In genomic region chr9:14441976-14442651, GRCh38 we compare ENCODE assay signal across 11 cellular contexts.
A peak's percentile ranks its signal among the peaks of the same experiment; 100 is the strongest.
DNase-seq lines count a peak whose midpoint lies in the region; ATAC-seq and TF ChIP-seq lines count a peak whose summit lies in the region.
"Had no signal": no experiment of that assay in that cellular context is flagged by ENCODE, and none has a peak within 500 bp of the region (broad histone marks: within the 10 kb centered on the region; RNA-seq: fewer than 3 reads in every experiment).

No MANE protein-coding gene starts in this region.

- H3K4me2 ChIP-seq in GM23338, result no peak overlapping the region

- DNase-seq in AML-193 (lab: John Stamatoyannopoulos, UW) (peak; percentile 8 to 9), GM23338 (ENCODE audit: low spot score) (peak; percentile 87), Panc1 (ENCODE audit: low read depth, low spot score) (no peak), foreskin keratinocyte (no peak), SW480 (ENCODE audit: low spot score) (no peak), T1000 (lab: John Stamatoyannopoulos, UW) (no peak), CD14-positive monocyte (ENCODE audit: low spot score) (no peak)
- DNase-seq in activated naive CD4-positive, alpha-beta T cell treated with anti-CD3 and anti-CD28 coated beads, Interleukin-2, amount 10 ng/mL, durations not matched to agents 7 days and 5 days, result no peak
- DNase-seq: activated CD4-positive, CD25-positive, alpha-beta regulatory T cell treated with anti-CD3 and anti-CD28 coated beads, Interleukin-2, amount 50 U/mL, for 72 hours; GDM1; NCI-H1048 had no signal

- H3K27ac Mint-ChIP-seq in GM23338, result no peak overlapping the region
- no peak overlapping the region for H3K27ac Mint-ChIP-seq in activated naive CD4-positive, alpha-beta T cell treated with anti-CD3 and anti-CD28 coated beads, Interleukin-2, amount 10 ng/mL, durations not matched to agents 7 days and 5 days
- H3K27ac Mint-ChIP-seq in CD14-positive monocyte, result no peak overlapping the region

- H3K4me1 Mint-ChIP-seq in GM23338, result peaks cover 7% of the 10 kb centered on the region
- no peaks in the 10 kb centered on the region for H3K4me1 Mint-ChIP-seq in activated naive CD4-positive, alpha-beta T cell treated with anti-CD3 and anti-CD28 coated beads, Interleukin-2, amount 10 ng/mL, durations not matched to agents 7 days and 5 days
- no peaks in the 10 kb centered on the region for H3K4me1 Mint-ChIP-seq in CD14-positive monocyte

- no peaks in the 10 kb centered on the region for H4K20me1 ChIP-seq in GM23338 (replicated peaks; ENCODE audit: insufficient read depth)

- H3K36me3 Mint-ChIP-seq in GM23338 (ENCODE audit: low read depth) (no peaks in the 10 kb centered on the region), CD14-positive monocyte (no peaks in the 10 kb centered on the region)
- H3K36me3 Mint-ChIP-seq in activated naive CD4-positive, alpha-beta T cell treated with anti-CD3 and anti-CD28 coated beads, Interleukin-2, amount 10 ng/mL, durations not matched to agents 7 days and 5 days, result no peaks in the 10 kb centered on the region

- POLR2A ChIA-PET in Panc1 (lab: Charles Lee), result no interaction called here

- intact Hi-C loops in Panc1 (cut with micrococcal nuclease; ENCODE audit: unreplicated experiment), result no loop called here
- intact Hi-C loops in CD14-positive monocyte (cut with micrococcal nuclease), result no loop called here

- H3K27me3 ChIP-seq in GM23338 (ENCODE audit: insufficient read depth), result no peaks in the 10 kb centered on the region
- H3K27me3 ChIP-seq in Panc1 (ENCODE audit: control insufficient read depth, insufficient read depth, low read length), result no peaks in the 10 kb centered on the region
- H3K27me3 ChIP-seq in foreskin keratinocyte, result peaks cover 15% of the 10 kb centered on the region

- H3K4me3 Mint-ChIP-seq in GM23338 (no peak overlapping the region), CD14-positive monocyte (no peak overlapping the region)
- no peak overlapping the region for H3K4me3 Mint-ChIP-seq in activated naive CD4-positive, alpha-beta T cell treated with anti-CD3 and anti-CD28 coated beads, Interleukin-2, amount 10 ng/mL, durations not matched to agents 7 days and 5 days

- no peaks in the 10 kb centered on the region for H3K9me2 ChIP-seq in GM23338 (ENCODE audit: insufficient read depth)

- no peaks in the 10 kb centered on the region for H3K4me1 ChIP-seq in GM23338 (ENCODE audit: insufficient read depth)
- no peaks in the 10 kb centered on the region for H3K4me1 ChIP-seq in Panc1 (ENCODE audit: control insufficient read depth, insufficient read depth, low read length)
- no peaks in the 10 kb centered on the region for H3K4me1 ChIP-seq in foreskin keratinocyte

- in situ Hi-C loops in Panc1 (cut with HindIII; ENCODE audit: low pct_unique_long_range_greater_than_20kb, low sequenced_read_pairs), result no loop called here

- CTCF ChIA-PET in Panc1 (lab: Charles Lee), result no interaction called here
- CTCF ChIA-PET in activated naive CD4-positive, alpha-beta T cell treated with anti-CD3 and anti-CD28 coated beads, Interleukin-2, amount 10 ng/mL, durations not matched to agents 7 days and 5 days (lab: Charles Lee), result no interaction called here

- BruUV-seq in Panc1 (replicated peaks; lab: Mats Ljungman, UMichigan), result no TSS peak

- H3K27ac ChIP-seq in GM23338 (ENCODE audit: low read depth) (no peak overlapping the region), Panc1 (ENCODE audit: low read length) (no peak overlapping the region), foreskin keratinocyte (no peak overlapping the region)

- H3K4me3 ChIP-seq in GM23338 (no peak overlapping the region), Panc1 (ENCODE audit: low read depth in 2 of 2, low read length in 2 of 2) (no peak overlapping the region)

- H3K36me3 ChIP-seq in GM23338 (ENCODE audit: insufficient read depth), result no peaks in the 10 kb centered on the region
- H3K36me3 ChIP-seq in Panc1 (ENCODE audit: control insufficient read depth, insufficient read depth, low read length), result no peaks in the 10 kb centered on the region

- H3K79me2 ChIP-seq in GM23338 (replicated peaks; ENCODE audit: insufficient read depth), result no peaks in the 10 kb centered on the region

- H3K9me3 ChIP-seq in Panc1 (ENCODE audit: control insufficient read depth, insufficient read depth, low read depth, low read length), result no peaks in the 10 kb centered on the region

- ATAC-seq in GM23338 (peak; percentile 99), Panc1 (no peak), foreskin keratinocyte (peak; percentile 70)

- TF ChIP-seq CTCF in GM23338 (conservative IDR thresholded peaks at IDR 0.05; ENCODE audit: low read depth in 2 of 2) (peak; percentile 75), Panc1 (IDR thresholded peaks at IDR 0.05) (peak; percentile 23), foreskin keratinocyte (conservative IDR thresholded peaks at IDR 0.05) (peak; percentile 49), CD14-positive monocyte (IDR thresholded peaks at IDR 0.05) (no peak)

- H3F3A ChIP-seq in GM23338 (replicated peaks; ENCODE audit: low read depth), result no peaks in the 10 kb centered on the region

- no peaks in the 10 kb centered on the region for H3K27me3 Mint-ChIP-seq in GM23338 (ENCODE audit: insufficient read depth, low read depth, poor library complexity)
- no peaks in the 10 kb centered on the region for H3K27me3 Mint-ChIP-seq in activated naive CD4-positive, alpha-beta T cell treated with anti-CD3 and anti-CD28 coated beads, Interleukin-2, amount 10 ng/mL, durations not matched to agents 7 days and 5 days
- H3K27me3 Mint-ChIP-seq in CD14-positive monocyte (ENCODE audit: low read depth in 3 of 3), result peaks cover 1 to 2% (median 2%) of the 10 kb centered on the region in 3 donors

- no peak overlapping the region; the same call in 1 of the 2 replicates for H2AFZ ChIP-seq in GM23338

- H3K9me3 Mint-ChIP-seq in GM23338 (no peaks in the 10 kb centered on the region), CD14-positive monocyte (peaks cover 0 to 2% (median 0%) of the 10 kb centered on the region in 7 donors)
- H3K9me3 Mint-ChIP-seq in activated naive CD4-positive, alpha-beta T cell treated with anti-CD3 and anti-CD28 coated beads, Interleukin-2, amount 10 ng/mL, durations not matched to agents 7 days and 5 days, result no peaks in the 10 kb centered on the region

TF ChIP-seq in GM23338, 12 proteins besides CTCF, POLR2A, EP300 and RAD21 (continues in another document):
- TF ChIP-seq ZNF114 (CRISPR knock-in tag; IDR thresholded peaks at IDR 0.05), result no peak
- TF ChIP-seq ETS1 (IDR thresholded peaks at IDR 0.05), result no peak
- TF ChIP-seq JUNB (IDR thresholded peaks at IDR 0.05; ENCODE audit: unreplicated experiment), result no peak
- no peak for TF ChIP-seq ZNF331 (CRISPR knock-in tag; IDR thresholded peaks at IDR 0.05; ENCODE audit: low read depth)
- no peak for TF ChIP-seq POLR2AphosphoS5 (IDR thresholded peaks at IDR 0.05; ENCODE audit: low read depth)
- TF ChIP-seq EZH2 (IDR thresholded peaks at IDR 0.05; ENCODE audit: low read depth, unreplicated experiment), result no peak
- no peak for TF ChIP-seq REST (IDR thresholded peaks at IDR 0.05; ENCODE audit: unreplicated experiment)
- TF ChIP-seq NANOG (IDR thresholded peaks at IDR 0.05; ENCODE audit: borderline replicate concordance), result no peak

Comparison
In these comparisons a context has a peak if more than half of its experiments do, and no peak if none do; other contexts are left out.
1. DNase-seq: peak in AML-193 (2 of 2) and GM23338 (single experiment); none in Panc1 (single experiment), foreskin keratinocyte (0 of 2), activated naive CD4-positive, alpha-beta T cell treated with anti-CD3 and anti-CD28 coated beads, Interleukin-2, amount 10 ng/mL, durations not matched to agents 7 days and 5 days (single experiment), SW480 (single experiment), T1000 (single experiment) and CD14-positive monocyte (single experiment).